Comparison of ENCODE assay signal across 12 cellular contexts in the genomic region with DNA sequence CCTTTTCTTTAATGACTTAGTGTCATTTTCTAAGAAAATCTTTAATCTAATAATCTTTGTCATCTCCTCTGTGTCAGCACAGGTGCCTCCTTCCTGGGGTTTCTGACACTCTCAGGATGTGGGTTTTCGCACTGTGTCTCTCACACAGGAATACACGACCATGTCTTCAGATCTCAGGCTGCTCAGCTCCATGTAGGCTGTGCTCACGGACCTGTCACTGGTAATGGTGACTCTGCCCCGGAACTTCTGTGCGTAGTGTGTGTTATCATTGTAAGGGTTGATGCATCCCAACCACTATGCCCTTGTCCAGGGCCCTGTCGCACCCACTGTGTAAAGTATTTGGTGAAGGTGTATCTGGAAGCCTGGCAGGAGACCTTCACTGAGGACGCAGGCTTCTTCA.
DNase-seq lines count a peak whose midpoint lies in the region; ATAC-seq lines count a peak whose summit lies in the region.
"Had no signal": no experiment of that assay in that cellular context is flagged by ENCODE, and none has a peak within 500 bp of the region (broad histone marks: within the 10 kb centered on the region; RNA-seq: fewer than 3 reads in every experiment).

No MANE protein-coding gene starts in this region.

- intact Hi-C loops in Right ventricle myocardium inferior (cut with DNase I): no loop called here
- intact Hi-C loops in cardiac septum (cut with DNase I): no loop called here
- intact Hi-C loops in activated T-helper 2 cell treated with anti-CD3 and anti-CD28 coated beads, Interferon-gamma antibody, Interleukin-2, Interleukin-4, amounts not matched to agents 10 μg/mL and 5 μg/mL and 100 μg/mL, durations not matched to agents 14 hours and 24 hours and 36 hours (cut with micrococcal nuclease): loop anchor here (10.0 kb wide), 2 partner anchors 51 to 159 kb away; no protein-coding TSS in a partner anchor

- ATAC-seq in Right ventricle myocardium inferior (no peak), GM18909 (IDR thresholded peaks at IDR 0.05; ENCODE audit: poor library complexity, unreplicated experiment) (no peak)
- ATAC-seq: A549, K562 had no signal

- H3K36me3 Mint-ChIP-seq in activated T-helper 2 cell treated with anti-CD3 and anti-CD28 coated beads, Interferon-gamma antibody, Interleukin-2, Interleukin-4, amounts not matched to agents 10 μg/mL and 5 μg/mL and 100 μg/mL, durations not matched to agents 14 hours and 24 hours and 36 hours (ENCODE audit: low read depth): no peaks in the 10 kb centered on the region

- DNase-seq in Right ventricle myocardium inferior (ENCODE audit: missing footprints): peak; percentile 58
- DNase-seq in cardiac septum (ENCODE audit: low spot score): no peak
- peak; percentile 52 for DNase-seq in activated T-helper 2 cell treated with anti-CD3 and anti-CD28 coated beads, Interferon-gamma antibody, Interleukin-2, Interleukin-4, amounts not matched to agents 10 μg/mL and 5 μg/mL and 100 μg/mL, durations not matched to agents 14 hours and 24 hours and 36 hours (ENCODE audit: low spot score)
- peak; percentile 20 for DNase-seq in stimulated activated CD4-positive, alpha-beta T cell treated with anti-CD3 and anti-CD28 coated beads, Interleukin-12 subunit alpha, Interleukin-12 subunit beta, amount 100 ng/mL, for 4 hours
- DNase-seq in COR-L47 (lab: John Stamatoyannopoulos, UW): no peak
- DNase-seq in globus pallidus (ENCODE audit: low spot score): no peak
- DNase-seq in NCI-H2029 treated with DMSO at 0.1 percent for 48 hours (lab: John Stamatoyannopoulos, UW): no peak
- DNase-seq: cerebellar nuclear complex, DMS53 had no signal

- H3K9me3 Mint-ChIP-seq in activated T-helper 2 cell treated with anti-CD3 and anti-CD28 coated beads, Interferon-gamma antibody, Interleukin-2, Interleukin-4, amounts not matched to agents 10 μg/mL and 5 μg/mL and 100 μg/mL, durations not matched to agents 14 hours and 24 hours and 36 hours: no peaks in the 10 kb centered on the region

- peaks cover 33% of the 10 kb centered on the region for H3K27me3 Mint-ChIP-seq in activated T-helper 2 cell treated with anti-CD3 and anti-CD28 coated beads, Interferon-gamma antibody, Interleukin-2, Interleukin-4, amounts not matched to agents 10 μg/mL and 5 μg/mL and 100 μg/mL, durations not matched to agents 14 hours and 24 hours and 36 hours (ENCODE audit: low read depth)

- peak overlapping the region; percentile 22 for H3K4me3 Mint-ChIP-seq in activated T-helper 2 cell treated with anti-CD3 and anti-CD28 coated beads, Interferon-gamma antibody, Interleukin-2, Interleukin-4, amounts not matched to agents 10 μg/mL and 5 μg/mL and 100 μg/mL, durations not matched to agents 14 hours and 24 hours and 36 hours (ENCODE audit: low read depth)

- peaks cover 46% of the 10 kb centered on the region for H3K4me1 Mint-ChIP-seq in activated T-helper 2 cell treated with anti-CD3 and anti-CD28 coated beads, Interferon-gamma antibody, Interleukin-2, Interleukin-4, amounts not matched to agents 10 μg/mL and 5 μg/mL and 100 μg/mL, durations not matched to agents 14 hours and 24 hours and 36 hours (ENCODE audit: low read depth)

- peak overlapping the region; percentile 39 for H3K27ac Mint-ChIP-seq in activated T-helper 2 cell treated with anti-CD3 and anti-CD28 coated beads, Interferon-gamma antibody, Interleukin-2, Interleukin-4, amounts not matched to agents 10 μg/mL and 5 μg/mL and 100 μg/mL, durations not matched to agents 14 hours and 24 hours and 36 hours

Comparison
In these comparisons a context has a peak if more than half of its experiments do, and no peak if none do; other contexts are left out.
1. DNase-seq: peak in Right ventricle myocardium inferior (single experiment), activated T-helper 2 cell treated with anti-CD3 and anti-CD28 coated beads, Interferon-gamma antibody, Interleukin-2, Interleukin-4, amounts not matched to agents 10 μg/mL and 5 μg/mL and 100 μg/mL, durations not matched to agents 14 hours and 24 hours and 36 hours (single experiment) and stimulated activated CD4-positive, alpha-beta T cell treated with anti-CD3 and anti-CD28 coated beads, Interleukin-12 subunit alpha, Interleukin-12 subunit beta, amount 100 ng/mL, for 4 hours (single experiment); none in cardiac septum (single experiment), COR-L47 (single experiment), globus pallidus (single experiment) and NCI-H2029 treated with DMSO at 0.1 percent for 48 hours (single experiment).